Comparison of ENCODE assay signal across 12 cellular contexts in genomic region chr16:19006446-19007315, GRCh38. TPM values are rescaled to one million over a fixed set of nuclear protein-coding genes. Genes with fewer than 3 reads are reported as not detected.
"Had no signal": no experiment of that assay in that cellular context is flagged by ENCODE, and none has a peak within 500 bp of the region (broad histone marks: within the 10 kb centered on the region; RNA-seq: fewer than 3 reads in every experiment).

No MANE protein-coding gene starts in this region.

- H3K27ac Mint-ChIP-seq: activated CD4-positive, alpha-beta memory T cell treated with anti-CD3 and anti-CD28 coated beads for 36 hours; activated T-cell treated with anti-CD3 and anti-CD28 coated beads, Interleukin-2, amount 50 U/mL, for 72 hours had no signal

- H3K4me3 Mint-ChIP-seq: activated CD4-positive, alpha-beta memory T cell treated with anti-CD3 and anti-CD28 coated beads for 36 hours; activated T-cell treated with anti-CD3 and anti-CD28 coated beads, Interleukin-2, amount 50 U/mL, for 72 hours had no signal

- H3K27ac ChIP-seq: ascending aorta, cardiac muscle cell, pancreas, stomach, thyroid gland, VCaP had no signal

- H3K36me3 ChIP-seq: ascending aorta, cardiac muscle cell, pancreas, thyroid gland had no signal

- H3K27me3 Mint-ChIP-seq: activated CD4-positive, alpha-beta memory T cell treated with anti-CD3 and anti-CD28 coated beads for 36 hours had no signal

- H3K4me3 ChIP-seq: ascending aorta, cardiac muscle cell, pancreas, skin epidermis, stomach, thyroid gland had no signal

- H3K27me3 ChIP-seq: ascending aorta, cardiac muscle cell, pancreas, stomach, thyroid gland had no signal

- ATAC-seq: activated T-cell treated with anti-CD3 and anti-CD28 coated beads, Interleukin-2, amount 50 U/mL, for 72 hours had no signal

- H3K36me3 Mint-ChIP-seq: activated CD4-positive, alpha-beta memory T cell treated with anti-CD3 and anti-CD28 coated beads for 36 hours had no signal

- H3K4me1 ChIP-seq: ascending aorta, pancreas, stomach, thyroid gland had no signal

- H3K9me3 ChIP-seq: ascending aorta, pancreas, thyroid gland had no signal

- DNase-seq: activated CD4-positive, alpha-beta memory T cell treated with anti-CD3 and anti-CD28 coated beads for 36 hours; activated naive CD4-positive, alpha-beta T cell; activated T-cell treated with anti-CD3 and anti-CD28 coated beads, Interleukin-2, amount 50 U/mL, for 72 hours; cortex of kidney; mesenchymal stem cell; pancreas; thyroid gland had no signal

RNA-seq across cellular contexts. Expression of gene TMC7, which starts 22.9 kb away (rescaled TPM):
- total RNA-seq: activated CD4-positive, alpha-beta memory T cell treated with anti-CD3 and anti-CD28 coated beads for 36 hours had no signal
